ENCODE assay signal across 10 cellular contexts in genomic region chr21:15732996-15733329, GRCh38. TPM values are rescaled to one million over a fixed set of nuclear protein-coding genes. Genes with fewer than 3 reads are reported as not detected.
DNase-seq lines count a peak whose midpoint lies in the region; ATAC-seq, FAIRE-seq and TF ChIP-seq lines count a peak whose summit lies in the region.
"Had no signal": no experiment of that assay in that cellular context is flagged by ENCODE, and none has a peak within 500 bp of the region (broad histone marks: within the 10 kb centered on the region; RNA-seq: fewer than 3 reads in every experiment).

No MANE protein-coding gene starts in this region.

- ATAC-seq in heart right ventricle (no peak), Right ventricle myocardium superior (ENCODE audit: poor library complexity) (no peak)
- ATAC-seq in activated CD8-positive, alpha-beta T cell treated with anti-CD3 and anti-CD28 coated beads, Interleukin-2, amount 10 ng/mL, durations not matched to agents 7 days and 5 days, result no peak
- ATAC-seq: sciatic nerve had no signal

- H3K4me1 Mint-ChIP-seq in activated CD8-positive, alpha-beta T cell treated with anti-CD3 and anti-CD28 coated beads, Interleukin-2, amount 10 ng/mL, durations not matched to agents 7 days and 5 days (ENCODE audit: low read depth), result peaks cover 46% of the 10 kb centered on the region
- H3K4me1 Mint-ChIP-seq in type B pancreatic cell (ENCODE audit: unreplicated experiment), result peaks cover 33% of the 10 kb centered on the region

- peaks cover 20% of the 10 kb centered on the region for H3K36me3 Mint-ChIP-seq in activated CD8-positive, alpha-beta T cell treated with anti-CD3 and anti-CD28 coated beads, Interleukin-2, amount 10 ng/mL, durations not matched to agents 7 days and 5 days (ENCODE audit: low read depth)
- peaks cover 26% of the 10 kb centered on the region for H3K36me3 Mint-ChIP-seq in type B pancreatic cell

- peaks cover 0 to 5% (median 0%) of the 10 kb centered on the region in 11 donors for H3K9me3 ChIP-seq in heart right ventricle
- no peaks in the 10 kb centered on the region for H3K9me3 ChIP-seq in kidney (ENCODE audit: control insufficient read depth in 1 of 2, low read length in 2 of 2)

- FAIRE-seq in kidney (lab: Jason Lieb, UNC), result no peak
- FAIRE-seq: urothelium cell line had no signal

- CTCF ChIA-PET in activated CD8-positive, alpha-beta T cell treated with anti-CD3 and anti-CD28 coated beads, Interleukin-2, amount 10 ng/mL, durations not matched to agents 7 days and 5 days (lab: Charles Lee), result interaction anchor here (1.2 to 1.3 kb wide), 3 partner anchors 16 to 94 kb away, joined by 3 to 5 read pairs (median 3); no protein-coding TSS in a partner anchor

- no peaks in the 10 kb centered on the region for H3K9me3 Mint-ChIP-seq in activated CD8-positive, alpha-beta T cell treated with anti-CD3 and anti-CD28 coated beads, Interleukin-2, amount 10 ng/mL, durations not matched to agents 7 days and 5 days (ENCODE audit: insufficient read depth)
- peaks cover 9% of the 10 kb centered on the region for H3K9me3 Mint-ChIP-seq in type B pancreatic cell

- no peaks in the 10 kb centered on the region for H3K27me3 ChIP-seq in heart right ventricle

- peak overlapping the region; percentile 90 for H3K27ac Mint-ChIP-seq in activated CD8-positive, alpha-beta T cell treated with anti-CD3 and anti-CD28 coated beads, Interleukin-2, amount 10 ng/mL, durations not matched to agents 7 days and 5 days
- H3K27ac Mint-ChIP-seq in type B pancreatic cell, result peak overlapping the region; percentile 97

- H3K9ac ChIP-seq in kidney (ENCODE audit: low read length in 2 of 2), result no peak overlapping the region

- peaks cover 0 to 74% (median 43%) of the 10 kb centered on the region in 9 donors for H3K4me1 ChIP-seq in heart right ventricle
- H3K4me1 ChIP-seq in kidney (ENCODE audit: control insufficient read depth in 1 of 2, insufficient read depth in 1 of 2, low read depth in 1 of 2, low read length in 2 of 2), result peaks cover 2 to 15% of the 10 kb centered on the region in 2 donors

- no peak for TF ChIP-seq CTCF in heart right ventricle (IDR thresholded peaks at IDR 0.05)
- TF ChIP-seq CTCF in kidney (IDR thresholded peaks at IDR 0.05; ENCODE audit: borderline replicate concordance, extremely low read depth, insufficient read depth), result no peak
- no peak for TF ChIP-seq CTCF in type B pancreatic cell (conservative IDR thresholded peaks at IDR 0.05)
- TF ChIP-seq CTCF in GM10266 (IDR thresholded peaks at IDR 0.05; ENCODE audit: control insufficient read depth, insufficient read depth, low read depth, missing control alignments), result no peak

- intact Hi-C loops in heart right ventricle (cut with DNase I) (loop anchor here in 6 of 10 donors (5.0 to 10.0 kb wide), 4 partner anchors 89 to 684 kb away; no protein-coding TSS in a partner anchor), Right ventricle myocardium superior (cut with DNase I) (loop anchor here (10.0 kb wide), 1 partner anchor 82 kb away; no protein-coding TSS in a partner anchor), kidney (cut with DNase I) (no loop called here)

- DNase-seq in heart right ventricle (no peak), Right ventricle myocardium superior (no peak), kidney (no peak), type B pancreatic cell (ENCODE audit: extremely low spot score, unreplicated experiment) (no peak), GM10266 (ENCODE audit: extremely low spot score) (no peak)
- no peak for DNase-seq in activated CD8-positive, alpha-beta T cell treated with anti-CD3 and anti-CD28 coated beads, Interleukin-2, amount 10 ng/mL, durations not matched to agents 7 days and 5 days
- no peak for DNase-seq in central memory CD4-positive, alpha-beta T cell
- no peak for DNase-seq in activated CD4-positive, alpha-beta T cell treated with anti-CD3 and anti-CD28 coated beads for 48 hours

- H3K27me3 Mint-ChIP-seq in activated CD8-positive, alpha-beta T cell treated with anti-CD3 and anti-CD28 coated beads, Interleukin-2, amount 10 ng/mL, durations not matched to agents 7 days and 5 days (ENCODE audit: low read depth), result peaks cover 6% of the 10 kb centered on the region
- H3K27me3 Mint-ChIP-seq in type B pancreatic cell, result no peaks in the 10 kb centered on the region

- 23 to 24% methylated on average over 3 of the region's 3 CpGs for WGBS in heart right ventricle, 2 donors

- peak overlapping the region in 3 of 10 donors; percentile 18 to 96 (median 45) for H3K27ac ChIP-seq in heart right ventricle
- H3K27ac ChIP-seq in kidney (ENCODE audit: low read depth in 2 of 2, low read length in 2 of 2), result no peak overlapping the region

- H3K4me3 Mint-ChIP-seq in activated CD8-positive, alpha-beta T cell treated with anti-CD3 and anti-CD28 coated beads, Interleukin-2, amount 10 ng/mL, durations not matched to agents 7 days and 5 days, result peak overlapping the region; percentile 89
- H3K4me3 Mint-ChIP-seq in type B pancreatic cell, result peak overlapping the region; percentile 87

- no peaks in the 10 kb centered on the region for H3K36me3 ChIP-seq in heart right ventricle
- no peaks in the 10 kb centered on the region for H3K36me3 ChIP-seq in kidney (ENCODE audit: control insufficient read depth in 1 of 2, insufficient read depth in 2 of 2, low read length in 2 of 2)

- H3K4me3 ChIP-seq in heart right ventricle (peak overlapping the region in 6 of 10 donors; percentile 72 to 93 (median 83)), kidney (ENCODE audit: low read length in 2 of 2) (peak overlapping the region; percentile 53 to 96)

- POLR2A ChIA-PET in activated CD8-positive, alpha-beta T cell treated with anti-CD3 and anti-CD28 coated beads, Interleukin-2, amount 10 ng/mL, durations not matched to agents 7 days and 5 days (lab: Charles Lee), result interaction anchor here (1.2 kb wide), 1 partner anchor 668 kb away, joined by 4 read pairs; the partner anchor contains the start of gene NRIP1

RNA-seq across cellular contexts. Expression of gene USP25, which starts 3.2 kb away (rescaled TPM):
- total RNA-seq in heart right ventricle (10 to 100 TPM; 42.9 to 57.7 (median 46.5) TPM), Right ventricle myocardium superior (46.0 TPM), kidney (51.6 TPM), type B pancreatic cell (ENCODE audit: low replicate concordance) (49.9 and 52.0 TPM in 2 replicates)
- polyA plus RNA-seq in heart right ventricle (10 to 100 TPM; 13.5 to 17.6 TPM), kidney (ENCODE audit: insufficient read depth, low read depth, low replicate concordance) (14.0 TPM)
- 10 to 100 TPM; 51.1 to 54.2 TPM for total RNA-seq in activated CD8-positive, alpha-beta T cell treated with anti-CD3 and anti-CD28 coated beads, Interleukin-2, amount 10 ng/mL, durations not matched to agents 7 days and 5 days
